ENCODE assay signal across 1 cellular context in the genomic region with DNA sequence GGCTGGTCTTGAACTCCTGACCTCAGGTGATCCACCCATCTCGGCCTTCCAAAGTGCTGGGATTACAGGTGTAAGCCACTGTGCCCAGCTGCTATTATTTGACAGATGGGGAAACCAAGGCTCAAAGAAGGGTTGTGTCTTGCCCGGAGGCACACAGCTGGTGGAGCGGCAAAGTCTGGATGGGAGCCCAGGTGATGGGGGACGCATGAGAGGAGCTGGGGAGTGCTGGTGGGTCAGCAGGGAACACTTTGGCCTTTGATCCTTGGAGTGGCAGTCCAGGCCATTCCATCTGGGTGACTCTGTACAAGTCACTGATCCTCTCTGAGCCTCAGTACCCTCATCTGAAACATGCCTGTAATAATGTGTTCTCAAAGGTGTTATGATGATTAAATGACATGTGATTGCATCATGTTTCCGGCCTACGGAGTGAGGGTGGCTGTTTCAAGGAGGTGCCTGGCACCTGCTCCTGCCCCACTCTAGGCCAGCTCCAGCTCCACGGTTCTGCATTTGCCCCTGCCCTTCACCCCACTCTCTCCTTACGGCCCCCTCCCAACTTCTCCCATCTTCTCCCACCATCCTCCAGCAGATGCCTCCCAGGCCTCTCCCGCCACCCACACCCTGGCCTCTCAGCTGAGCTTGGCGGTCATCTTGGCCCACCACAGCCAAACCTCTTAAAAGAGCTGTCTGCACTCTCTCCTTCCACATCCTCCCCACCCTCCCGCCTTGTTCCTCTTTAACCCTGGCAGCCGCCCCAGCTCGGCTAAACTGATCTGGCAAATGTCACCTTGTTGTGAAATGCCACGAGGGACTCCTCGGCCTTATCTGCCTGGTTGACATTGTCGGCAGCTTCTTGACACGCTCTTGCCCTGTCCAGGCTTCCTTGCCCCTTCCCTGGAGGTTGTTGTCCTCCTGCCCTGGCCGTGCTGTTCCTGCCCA.
TF ChIP-seq lines count a peak whose summit lies in the region.

No MANE protein-coding gene starts in this region.

TF ChIP-seq in K562, 482 proteins besides CTCF, POLR2A, EP300 and RAD21 (continues in another document):
- TF ChIP-seq MEF2D (tag; conservative IDR thresholded peaks at IDR 0.05; ENCODE audit: low read depth) (0 out of 2 replicates have a peak, but pooled peaks have one; percentile 31), ZNF253 (CRISPR knock-in tag; conservative IDR thresholded peaks at IDR 0.05) (no peak), ELF4 (CRISPR knock-in tag; IDR thresholded peaks at IDR 0.05) (peak; percentile 91), POLR3G (IDR thresholded peaks at IDR 0.05; ENCODE audit: extremely low read depth, insufficient read length, insufficient replicate concordance) (no peak), BRD9 (IDR thresholded peaks at IDR 0.05; ENCODE audit: low read depth, partially characterized antibody) (no peak), TARDBP (IDR thresholded peaks at IDR 0.05) (no peak), ZFX (CRISPR knock-in tag; IDR thresholded peaks at IDR 0.05) (peak; percentile 28; the same call in 1 of the 2 replicates), POLR2B (IDR thresholded peaks at IDR 0.05; ENCODE audit: low read depth, partially characterized antibody) (no peak), ESRRA (IDR thresholded peaks at IDR 0.05; ENCODE audit: borderline replicate concordance, low read depth) (0 out of 2 replicates have a peak, but pooled peaks have one; percentile 11), ZNF134 (CRISPR knock-in tag; conservative IDR thresholded peaks at IDR 0.05) (no peak), EP400 (IDR thresholded peaks at IDR 0.05) (peak; percentile 33; the same call in 1 of the 2 replicates), SUPT5H (IDR thresholded peaks at IDR 0.05) (peak; percentile 50), SMARCC2 (IDR thresholded peaks at IDR 0.05; ENCODE audit: low read depth) (no peak), MTF1 (CRISPR knock-in tag; IDR thresholded peaks at IDR 0.05; ENCODE audit: borderline replicate concordance) (no peak), FUS (optimal IDR thresholded peaks at IDR 0.05; ENCODE audit: low read depth, low read length) (no peak), POLR2G (IDR thresholded peaks at IDR 0.05; ENCODE audit: low read depth, low read length) (peak; percentile 45), CREBBP (IDR thresholded peaks at IDR 0.05; ENCODE audit: low read depth, low read length) (no peak), GABPB1 (CRISPR knock-in tag; IDR thresholded peaks at IDR 0.05) (no peak), SRSF1 (IDR thresholded peaks at IDR 0.05; ENCODE audit: low read depth, low read length) (no peak), PHF8 (IDR thresholded peaks at IDR 0.05; ENCODE audit: borderline replicate concordance, low read length) (no peak), MEF2A (IDR thresholded peaks at IDR 0.05; ENCODE audit: control insufficient read depth, low read depth, low read length) (no peak), MAZ (CRISPR knock-in tag; conservative IDR thresholded peaks at IDR 0.05 in 1 of 2, IDR thresholded peaks at IDR 0.05 in 1 of 2) (peak; percentile 36 to 64; a peak in 3 of 4 replicates), TEAD4 (IDR thresholded peaks at IDR 0.05; ENCODE audit: low read length) (0 out of 2 replicates have a peak, but pooled peaks have one; percentile 6), TEAD4 (CRISPR knock-in tag; IDR thresholded peaks at IDR 0.05; ENCODE audit: borderline replicate concordance) (no peak), MED1 (CRISPR knock-in tag; IDR thresholded peaks at IDR 0.05; ENCODE audit: borderline replicate concordance) (no peak), CHD1 (IDR thresholded peaks at IDR 0.05; ENCODE audit: low read length) (no peak), ZNF274 (IDR thresholded peaks at IDR 0.05; ENCODE audit: borderline replicate concordance, low read depth, low read length) (no peak), CHCHD3 (CRISPR knock-in tag; IDR thresholded peaks at IDR 0.05) (no peak), CBX2 (IDR thresholded peaks at IDR 0.05; ENCODE audit: insufficient read depth, low read length, poor library complexity, severe bottlenecking) (no peak), ZSCAN32 (CRISPR knock-in tag; IDR thresholded peaks at IDR 0.05) (peak; percentile 72), DNMT1 (IDR thresholded peaks at IDR 0.05) (no peak), SMAD3 (CRISPR knock-in tag; conservative IDR thresholded peaks at IDR 0.05) (no peak), SRF (CRISPR knock-in tag; IDR thresholded peaks at IDR 0.05) (no peak)
- TF ChIP-seq, protein P1, sequence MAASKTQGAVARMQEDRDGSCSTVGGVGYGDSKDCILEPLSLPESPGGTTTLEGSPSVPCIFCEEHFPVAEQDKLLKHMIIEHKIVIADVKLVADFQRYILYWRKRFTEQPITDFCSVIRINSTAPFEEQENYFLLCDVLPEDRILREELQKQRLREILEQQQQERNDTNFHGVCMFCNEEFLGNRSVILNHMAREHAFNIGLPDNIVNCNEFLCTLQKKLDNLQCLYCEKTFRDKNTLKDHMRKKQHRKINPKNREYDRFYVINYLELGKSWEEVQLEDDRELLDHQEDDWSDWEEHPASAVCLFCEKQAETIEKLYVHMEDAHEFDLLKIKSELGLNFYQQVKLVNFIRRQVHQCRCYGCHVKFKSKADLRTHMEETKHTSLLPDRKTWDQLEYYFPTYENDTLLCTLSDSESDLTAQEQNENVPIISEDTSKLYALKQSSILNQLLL (CRISPR knock-in tag; IDR thresholded peaks at IDR 0.05; ENCODE audit: borderline replicate concordance) = no peak
- TF ChIP-seq, protein P2, sequence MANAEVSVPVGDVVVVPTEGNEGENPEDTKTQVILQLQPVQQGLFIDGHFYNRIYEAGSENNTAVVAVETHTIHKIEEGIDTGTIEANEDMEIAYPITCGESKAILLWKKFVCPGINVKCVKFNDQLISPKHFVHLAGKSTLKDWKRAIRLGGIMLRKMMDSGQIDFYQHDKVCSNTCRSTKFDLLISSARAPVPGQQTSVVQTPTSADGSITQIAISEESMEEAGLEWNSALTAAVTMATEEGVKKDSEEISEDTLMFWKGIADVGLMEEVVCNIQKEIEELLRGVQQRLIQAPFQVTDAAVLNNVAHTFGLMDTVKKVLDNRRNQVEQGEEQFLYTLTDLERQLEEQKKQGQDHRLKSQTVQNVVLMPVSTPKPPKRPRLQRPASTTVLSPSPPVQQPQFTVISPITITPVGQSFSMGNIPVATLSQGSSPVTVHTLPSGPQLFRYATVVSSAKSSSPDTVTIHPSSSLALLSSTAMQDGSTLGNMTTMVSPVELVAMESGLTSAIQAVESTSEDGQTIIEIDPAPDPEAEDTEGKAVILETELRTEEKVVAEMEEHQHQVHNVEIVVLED (CRISPR knock-in tag; IDR thresholded peaks at IDR 0.05) = no peak
- TF ChIP-seq, protein P3, sequence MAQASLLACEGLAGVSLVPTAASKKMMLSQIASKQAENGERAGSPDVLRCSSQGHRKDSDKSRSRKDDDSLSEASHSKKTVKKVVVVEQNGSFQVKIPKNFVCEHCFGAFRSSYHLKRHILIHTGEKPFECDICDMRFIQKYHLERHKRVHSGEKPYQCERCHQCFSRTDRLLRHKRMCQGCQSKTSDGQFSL (CRISPR knock-in tag; IDR thresholded peaks at IDR 0.05) = no peak; the same call in 1 of the 2 replicates
- TF ChIP-seq, protein P3 (tag; IDR thresholded peaks at IDR 0.05) = 0 out of 4 replicates have a peak, but pooled peaks of 1 of the 2 experiments have one; percentile 22
- TF ChIP-seq, protein P4, sequence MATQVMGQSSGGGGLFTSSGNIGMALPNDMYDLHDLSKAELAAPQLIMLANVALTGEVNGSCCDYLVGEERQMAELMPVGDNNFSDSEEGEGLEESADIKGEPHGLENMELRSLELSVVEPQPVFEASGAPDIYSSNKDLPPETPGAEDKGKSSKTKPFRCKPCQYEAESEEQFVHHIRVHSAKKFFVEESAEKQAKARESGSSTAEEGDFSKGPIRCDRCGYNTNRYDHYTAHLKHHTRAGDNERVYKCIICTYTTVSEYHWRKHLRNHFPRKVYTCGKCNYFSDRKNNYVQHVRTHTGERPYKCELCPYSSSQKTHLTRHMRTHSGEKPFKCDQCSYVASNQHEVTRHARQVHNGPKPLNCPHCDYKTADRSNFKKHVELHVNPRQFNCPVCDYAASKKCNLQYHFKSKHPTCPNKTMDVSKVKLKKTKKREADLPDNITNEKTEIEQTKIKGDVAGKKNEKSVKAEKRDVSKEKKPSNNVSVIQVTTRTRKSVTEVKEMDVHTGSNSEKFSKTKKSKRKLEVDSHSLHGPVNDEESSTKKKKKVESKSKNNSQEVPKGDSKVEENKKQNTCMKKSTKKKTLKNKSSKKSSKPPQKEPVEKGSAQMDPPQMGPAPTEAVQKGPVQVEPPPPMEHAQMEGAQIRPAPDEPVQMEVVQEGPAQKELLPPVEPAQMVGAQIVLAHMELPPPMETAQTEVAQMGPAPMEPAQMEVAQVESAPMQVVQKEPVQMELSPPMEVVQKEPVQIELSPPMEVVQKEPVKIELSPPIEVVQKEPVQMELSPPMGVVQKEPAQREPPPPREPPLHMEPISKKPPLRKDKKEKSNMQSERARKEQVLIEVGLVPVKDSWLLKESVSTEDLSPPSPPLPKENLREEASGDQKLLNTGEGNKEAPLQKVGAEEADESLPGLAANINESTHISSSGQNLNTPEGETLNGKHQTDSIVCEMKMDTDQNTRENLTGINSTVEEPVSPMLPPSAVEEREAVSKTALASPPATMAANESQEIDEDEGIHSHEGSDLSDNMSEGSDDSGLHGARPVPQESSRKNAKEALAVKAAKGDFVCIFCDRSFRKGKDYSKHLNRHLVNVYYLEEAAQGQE (CRISPR knock-in tag; IDR thresholded peaks at IDR 0.05; ENCODE audit: low read depth) = no peak
- TF ChIP-seq, protein P5, sequence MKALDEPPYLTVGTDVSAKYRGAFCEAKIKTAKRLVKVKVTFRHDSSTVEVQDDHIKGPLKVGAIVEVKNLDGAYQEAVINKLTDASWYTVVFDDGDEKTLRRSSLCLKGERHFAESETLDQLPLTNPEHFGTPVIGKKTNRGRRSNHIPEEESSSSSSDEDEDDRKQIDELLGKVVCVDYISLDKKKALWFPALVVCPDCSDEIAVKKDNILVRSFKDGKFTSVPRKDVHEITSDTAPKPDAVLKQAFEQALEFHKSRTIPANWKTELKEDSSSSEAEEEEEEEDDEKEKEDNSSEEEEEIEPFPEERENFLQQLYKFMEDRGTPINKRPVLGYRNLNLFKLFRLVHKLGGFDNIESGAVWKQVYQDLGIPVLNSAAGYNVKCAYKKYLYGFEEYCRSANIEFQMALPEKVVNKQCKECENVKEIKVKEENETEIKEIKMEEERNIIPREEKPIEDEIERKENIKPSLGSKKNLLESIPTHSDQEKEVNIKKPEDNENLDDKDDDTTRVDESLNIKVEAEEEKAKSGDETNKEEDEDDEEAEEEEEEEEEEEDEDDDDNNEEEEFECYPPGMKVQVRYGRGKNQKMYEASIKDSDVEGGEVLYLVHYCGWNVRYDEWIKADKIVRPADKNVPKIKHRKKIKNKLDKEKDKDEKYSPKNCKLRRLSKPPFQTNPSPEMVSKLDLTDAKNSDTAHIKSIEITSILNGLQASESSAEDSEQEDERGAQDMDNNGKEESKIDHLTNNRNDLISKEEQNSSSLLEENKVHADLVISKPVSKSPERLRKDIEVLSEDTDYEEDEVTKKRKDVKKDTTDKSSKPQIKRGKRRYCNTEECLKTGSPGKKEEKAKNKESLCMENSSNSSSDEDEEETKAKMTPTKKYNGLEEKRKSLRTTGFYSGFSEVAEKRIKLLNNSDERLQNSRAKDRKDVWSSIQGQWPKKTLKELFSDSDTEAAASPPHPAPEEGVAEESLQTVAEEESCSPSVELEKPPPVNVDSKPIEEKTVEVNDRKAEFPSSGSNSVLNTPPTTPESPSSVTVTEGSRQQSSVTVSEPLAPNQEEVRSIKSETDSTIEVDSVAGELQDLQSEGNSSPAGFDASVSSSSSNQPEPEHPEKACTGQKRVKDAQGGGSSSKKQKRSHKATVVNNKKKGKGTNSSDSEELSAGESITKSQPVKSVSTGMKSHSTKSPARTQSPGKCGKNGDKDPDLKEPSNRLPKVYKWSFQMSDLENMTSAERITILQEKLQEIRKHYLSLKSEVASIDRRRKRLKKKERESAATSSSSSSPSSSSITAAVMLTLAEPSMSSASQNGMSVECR (CRISPR knock-in tag; IDR thresholded peaks at IDR 0.05) = no peak
- TF ChIP-seq, protein P6, sequence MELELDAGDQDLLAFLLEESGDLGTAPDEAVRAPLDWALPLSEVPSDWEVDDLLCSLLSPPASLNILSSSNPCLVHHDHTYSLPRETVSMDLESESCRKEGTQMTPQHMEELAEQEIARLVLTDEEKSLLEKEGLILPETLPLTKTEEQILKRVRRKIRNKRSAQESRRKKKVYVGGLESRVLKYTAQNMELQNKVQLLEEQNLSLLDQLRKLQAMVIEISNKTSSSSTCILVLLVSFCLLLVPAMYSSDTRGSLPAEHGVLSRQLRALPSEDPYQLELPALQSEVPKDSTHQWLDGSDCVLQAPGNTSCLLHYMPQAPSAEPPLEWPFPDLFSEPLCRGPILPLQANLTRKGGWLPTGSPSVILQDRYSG (tag; conservative IDR thresholded peaks at IDR 0.05; ENCODE audit: low read depth) = no peak
- TF ChIP-seq, protein P7, sequence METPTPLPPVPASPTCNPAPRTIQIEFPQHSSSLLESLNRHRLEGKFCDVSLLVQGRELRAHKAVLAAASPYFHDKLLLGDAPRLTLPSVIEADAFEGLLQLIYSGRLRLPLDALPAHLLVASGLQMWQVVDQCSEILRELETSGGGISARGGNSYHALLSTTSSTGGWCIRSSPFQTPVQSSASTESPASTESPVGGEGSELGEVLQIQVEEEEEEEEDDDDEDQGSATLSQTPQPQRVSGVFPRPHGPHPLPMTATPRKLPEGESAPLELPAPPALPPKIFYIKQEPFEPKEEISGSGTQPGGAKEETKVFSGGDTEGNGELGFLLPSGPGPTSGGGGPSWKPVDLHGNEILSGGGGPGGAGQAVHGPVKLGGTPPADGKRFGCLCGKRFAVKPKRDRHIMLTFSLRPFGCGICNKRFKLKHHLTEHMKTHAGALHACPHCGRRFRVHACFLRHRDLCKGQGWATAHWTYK (CRISPR knock-in tag; IDR thresholded peaks at IDR 0.05) = peak; percentile 66; the same call in 1 of the 2 replicates
- TF ChIP-seq, protein P8, sequence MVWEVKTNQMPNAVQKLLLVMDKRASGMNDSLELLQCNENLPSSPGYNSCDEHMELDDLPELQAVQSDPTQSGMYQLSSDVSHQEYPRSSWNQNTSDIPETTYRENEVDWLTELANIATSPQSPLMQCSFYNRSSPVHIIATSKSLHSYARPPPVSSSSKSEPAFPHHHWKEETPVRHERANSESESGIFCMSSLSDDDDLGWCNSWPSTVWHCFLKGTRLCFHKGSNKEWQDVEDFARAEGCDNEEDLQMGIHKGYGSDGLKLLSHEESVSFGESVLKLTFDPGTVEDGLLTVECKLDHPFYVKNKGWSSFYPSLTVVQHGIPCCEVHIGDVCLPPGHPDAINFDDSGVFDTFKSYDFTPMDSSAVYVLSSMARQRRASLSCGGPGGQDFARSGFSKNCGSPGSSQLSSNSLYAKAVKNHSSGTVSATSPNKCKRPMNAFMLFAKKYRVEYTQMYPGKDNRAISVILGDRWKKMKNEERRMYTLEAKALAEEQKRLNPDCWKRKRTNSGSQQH (CRISPR knock-in tag; IDR thresholded peaks at IDR 0.05) = peak; percentile 96
